In genomic region chr6:135624402-135625297, GRCh38 we compare ENCODE assay signal across 15 cellular contexts.
DNase-seq lines count a peak whose midpoint lies in the region; ATAC-seq, FAIRE-seq and TF ChIP-seq lines count a peak whose summit lies in the region.
"Had no signal": no experiment of that assay in that cellular context is flagged by ENCODE, and none has a peak within 500 bp of the region (broad histone marks: within the 10 kb centered on the region; RNA-seq: fewer than 3 reads in every experiment).

No MANE protein-coding gene starts in this region.

- ATAC-seq in GM18498 (IDR thresholded peaks at IDR 0.05; ENCODE audit: unreplicated experiment) (no peak), GM21360 (IDR thresholded peaks at IDR 0.05; ENCODE audit: unreplicated experiment) (no peak)

- no peak overlapping the region for H3K9ac ChIP-seq in BLaER1
- no peak overlapping the region for H3K9ac ChIP-seq in mesenchymal stem cell (ENCODE audit: low read length)

- no peak overlapping the region for H3K14ac ChIP-seq in mesenchymal stem cell (ENCODE audit: low read length in 2 of 2)

- no peak overlapping the region for H2BK120ac ChIP-seq in mesenchymal stem cell (ENCODE audit: low read depth, low read length)

- H3K27me3 Mint-ChIP-seq in activated naive CD8-positive, alpha-beta T cell treated with anti-CD3 and anti-CD28 coated beads for 36 hours = no peaks in the 10 kb centered on the region

- no peaks in the 10 kb centered on the region for H3K79me1 ChIP-seq in mesenchymal stem cell (replicated peaks; ENCODE audit: low read length, poor library complexity, severe bottlenecking)

- H2AFZ ChIP-seq in mesenchymal stem cell (ENCODE audit: low read depth, low read length) = no peak overlapping the region

- TF ChIP-seq CTCF in breast epithelium (IDR thresholded peaks at IDR 0.05) = no peak

- H3K4me2 ChIP-seq in BLaER1 = peak overlapping the region; percentile 49
- H3K4me2 ChIP-seq in mesenchymal stem cell (ENCODE audit: low read length, poor library complexity, severe bottlenecking) = no peak overlapping the region

- H3K4me1 Mint-ChIP-seq in activated naive CD8-positive, alpha-beta T cell treated with anti-CD3 and anti-CD28 coated beads for 36 hours = peaks cover 36% of the 10 kb centered on the region

- H3K36me3 ChIP-seq in BLaER1 = no peaks in the 10 kb centered on the region
- H3K36me3 ChIP-seq in mesenchymal stem cell (ENCODE audit: control insufficient read depth in 1 of 2, insufficient read depth in 2 of 2, low read depth in 1 of 2, low read length in 2 of 2) = no peaks in the 10 kb centered on the region
- H3K36me3 ChIP-seq in breast epithelium = no peaks in the 10 kb centered on the region
- H3K36me3 ChIP-seq: sigmoid colon had no signal

- no peak overlapping the region for H3K4ac ChIP-seq in mesenchymal stem cell (ENCODE audit: low read depth in 1 of 2, low read length in 2 of 2)

- H2BK12ac ChIP-seq in mesenchymal stem cell (ENCODE audit: low read length in 2 of 2) = no peak overlapping the region

- H3K23ac ChIP-seq in mesenchymal stem cell (ENCODE audit: low read length in 2 of 2) = no peak overlapping the region

- no peak overlapping the region for H2BK5ac ChIP-seq in mesenchymal stem cell (ENCODE audit: low read depth, low read length, poor library complexity, severe bottlenecking)

- no peak overlapping the region for H2BK15ac ChIP-seq in mesenchymal stem cell (ENCODE audit: low read depth, poor library complexity, severe bottlenecking)

- no peaks in the 10 kb centered on the region for H4K20me1 ChIP-seq in BLaER1

- H3K9me3 ChIP-seq in BLaER1 (peaks cover 7% of the 10 kb centered on the region), mesenchymal stem cell (ENCODE audit: control insufficient read depth, low read length) (no peaks in the 10 kb centered on the region), breast epithelium (no peaks in the 10 kb centered on the region)
- H3K9me3 ChIP-seq: sigmoid colon had no signal

- H4K8ac ChIP-seq in mesenchymal stem cell (ENCODE audit: low read length) = no peak overlapping the region

- H3K4me3 ChIP-seq in BLaER1 (no peak overlapping the region), mesenchymal stem cell (ENCODE audit: insufficient read depth in 1 of 2, low read depth in 1 of 2, low read length in 2 of 2) (no peak overlapping the region), breast epithelium (no peak overlapping the region)
- H3K4me3 ChIP-seq: sigmoid colon had no signal

- intact Hi-C loops in breast epithelium (cut with DNase I; ENCODE audit: low total_unique reads) = no loop called here

- H3K9me3 Mint-ChIP-seq in activated naive CD8-positive, alpha-beta T cell treated with anti-CD3 and anti-CD28 coated beads for 36 hours = peaks cover 27% of the 10 kb centered on the region
- H3K9me3 Mint-ChIP-seq: activated B cell treated with CpG ODN at 0.5 μM for 24 hours had no signal

- peaks cover 12% of the 10 kb centered on the region for H3K4me1 ChIP-seq in BLaER1
- no peaks in the 10 kb centered on the region for H3K4me1 ChIP-seq in mesenchymal stem cell (ENCODE audit: control insufficient read depth, insufficient read depth, low read depth, low read length)
- H3K4me1 ChIP-seq in breast epithelium = no peaks in the 10 kb centered on the region
- H3K4me1 ChIP-seq: sigmoid colon had no signal

- no peak for DNase-seq in GM18507 (ENCODE audit: extremely low spot score, insufficient read length, low read depth)
- peak; percentile 30 for DNase-seq in activated naive CD8-positive, alpha-beta T cell treated with anti-CD3 and anti-CD28 coated beads for 36 hours
- DNase-seq in mesenchymal stem cell = peak; percentile 37
- no peak for DNase-seq in activated CD8-positive, alpha-beta memory T cell treated with anti-CD3 and anti-CD28 coated beads, Interleukin-2, amount 50 U/mL, for 4 hours
- DNase-seq in breast epithelium (ENCODE audit: low spot score in 2 of 2) = no peak
- DNase-seq: activated B cell treated with CpG ODN at 0.5 μM for 24 hours, activated gamma-delta T cell treated with Interleukin-2 at 50 U/mL for 16 hours, glutamatergic neuron, occipital lobe, sigmoid colon had no signal

- no peak for TF ChIP-seq POLR2A in breast epithelium (IDR thresholded peaks at IDR 0.05)

- H2AK5ac ChIP-seq in mesenchymal stem cell (ENCODE audit: low read length, severe bottlenecking) = no peak overlapping the region

- H3K18ac ChIP-seq in mesenchymal stem cell (ENCODE audit: low read depth in 1 of 2, low read length in 2 of 2) = no peak overlapping the region

- 74% methylated on average over 5 of the region's 9 CpGs for WGBS in mesenchymal stem cell

- H3K27ac Mint-ChIP-seq in activated naive CD8-positive, alpha-beta T cell treated with anti-CD3 and anti-CD28 coated beads for 36 hours = peak overlapping the region; percentile 92
- H3K27ac Mint-ChIP-seq: activated B cell treated with CpG ODN at 0.5 μM for 24 hours had no signal

- H3K36me3 Mint-ChIP-seq in activated naive CD8-positive, alpha-beta T cell treated with anti-CD3 and anti-CD28 coated beads for 36 hours = peaks cover 45% of the 10 kb centered on the region

- H3K27ac ChIP-seq in BLaER1 (no peak overlapping the region; the same call in 1 of the 2 replicates), mesenchymal stem cell (ENCODE audit: low read length, poor library complexity, severe bottlenecking) (no peak overlapping the region), breast epithelium (no peak overlapping the region)
- H3K27ac ChIP-seq: sigmoid colon had no signal

- FAIRE-seq in GM18507 (lab: Jason Lieb, UNC) = peak; percentile 49
- FAIRE-seq: endometrium, islet of Langerhans had no signal

- peak overlapping the region; percentile 12 for H3K4me3 Mint-ChIP-seq in activated naive CD8-positive, alpha-beta T cell treated with anti-CD3 and anti-CD28 coated beads for 36 hours
- H3K4me3 Mint-ChIP-seq: activated B cell treated with CpG ODN at 0.5 μM for 24 hours had no signal

- no peaks in the 10 kb centered on the region for H3K27me3 ChIP-seq in BLaER1
- no peaks in the 10 kb centered on the region for H3K27me3 ChIP-seq in mesenchymal stem cell (ENCODE audit: control insufficient read depth in 1 of 2, insufficient read depth in 1 of 2, low read length in 2 of 2)
- no peaks in the 10 kb centered on the region for H3K27me3 ChIP-seq in breast epithelium
- H3K27me3 ChIP-seq: sigmoid colon had no signal

- no peak overlapping the region for H4K91ac ChIP-seq in mesenchymal stem cell (ENCODE audit: low read length)

Comparison
In these comparisons a context has a peak if more than half of its experiments do, and no peak if none do; other contexts are left out.
1. DNase-seq: peak in activated naive CD8-positive, alpha-beta T cell treated with anti-CD3 and anti-CD28 coated beads for 36 hours (single experiment) and mesenchymal stem cell (single experiment); none in GM18507 (single experiment), activated CD8-positive, alpha-beta memory T cell treated with anti-CD3 and anti-CD28 coated beads, Interleukin-2, amount 50 U/mL, for 4 hours (single experiment) and breast epithelium (0 of 2).